Comparison of ENCODE assay signal across 1 cellular context in the genomic region with DNA sequence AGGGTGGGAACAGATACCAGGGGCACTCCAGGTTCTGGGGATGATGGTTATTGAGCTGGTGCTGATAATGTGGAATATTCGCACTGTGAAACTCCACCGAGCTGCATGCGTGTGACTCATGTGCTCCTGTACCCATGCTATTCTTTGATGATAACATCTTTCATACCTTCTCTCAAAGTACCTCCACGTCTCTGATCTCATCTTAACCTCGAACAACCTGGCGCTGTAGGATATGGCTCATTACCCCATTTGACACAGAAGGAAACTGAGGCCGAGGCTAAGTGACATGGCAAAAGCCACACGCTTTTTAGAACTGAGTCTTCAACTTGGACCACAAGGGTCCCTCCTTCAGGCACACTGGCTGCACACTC.
TF ChIP-seq lines count a peak whose summit lies in the region.

No MANE protein-coding gene starts in this region.

TF ChIP-seq in endothelial cell of umbilical vein, 7 proteins besides CTCF, POLR2A, EP300 and RAD21 (continued from another document):
- no peak for TF ChIP-seq FOS (IDR thresholded peaks at IDR 0.05; ENCODE audit: borderline replicate concordance, insufficient read depth, low read length)
TF ChIP-seq in endothelial cell of umbilical vein: peak in this region for 0.
